2 cellular contexts compared by ENCODE assay signal in the genomic region with DNA sequence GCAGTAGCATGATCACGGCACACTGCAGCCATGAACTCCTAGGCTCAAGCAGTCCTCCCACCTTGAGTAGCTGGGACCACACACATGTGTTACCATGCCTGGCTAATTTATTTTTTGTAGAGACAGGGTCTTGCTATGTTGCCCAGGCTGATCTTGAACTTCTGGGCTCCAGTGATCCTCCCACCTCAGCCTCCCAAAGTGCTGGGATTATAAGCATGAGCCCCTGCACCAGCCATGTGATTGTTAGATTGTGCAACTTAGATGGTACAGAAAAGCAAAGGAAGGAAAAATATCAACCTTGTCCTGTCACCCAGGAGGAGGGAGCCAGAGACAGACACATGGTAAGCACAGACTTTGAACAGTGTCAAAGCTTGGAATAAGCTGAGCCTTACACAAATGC.
TF ChIP-seq lines count a peak whose summit lies in the region.

No MANE protein-coding gene starts in this region.

TF ChIP-seq in WTC11, 78 proteins besides CTCF, POLR2A, EP300 and RAD21 (continued from another document):
- 0 out of 2 replicates have a peak, but pooled peaks have one; percentile 53 for TF ChIP-seq GTF2I (CRISPR knock-in tag; conservative IDR thresholded peaks at IDR 0.05)
TF ChIP-seq in WTC11: peak in this region for 2.

TF ChIP-seq in HepG2, 621 proteins besides CTCF, POLR2A, EP300 and RAD21 (continued from another document and continues in another):
- TF ChIP-seq, protein P1, sequence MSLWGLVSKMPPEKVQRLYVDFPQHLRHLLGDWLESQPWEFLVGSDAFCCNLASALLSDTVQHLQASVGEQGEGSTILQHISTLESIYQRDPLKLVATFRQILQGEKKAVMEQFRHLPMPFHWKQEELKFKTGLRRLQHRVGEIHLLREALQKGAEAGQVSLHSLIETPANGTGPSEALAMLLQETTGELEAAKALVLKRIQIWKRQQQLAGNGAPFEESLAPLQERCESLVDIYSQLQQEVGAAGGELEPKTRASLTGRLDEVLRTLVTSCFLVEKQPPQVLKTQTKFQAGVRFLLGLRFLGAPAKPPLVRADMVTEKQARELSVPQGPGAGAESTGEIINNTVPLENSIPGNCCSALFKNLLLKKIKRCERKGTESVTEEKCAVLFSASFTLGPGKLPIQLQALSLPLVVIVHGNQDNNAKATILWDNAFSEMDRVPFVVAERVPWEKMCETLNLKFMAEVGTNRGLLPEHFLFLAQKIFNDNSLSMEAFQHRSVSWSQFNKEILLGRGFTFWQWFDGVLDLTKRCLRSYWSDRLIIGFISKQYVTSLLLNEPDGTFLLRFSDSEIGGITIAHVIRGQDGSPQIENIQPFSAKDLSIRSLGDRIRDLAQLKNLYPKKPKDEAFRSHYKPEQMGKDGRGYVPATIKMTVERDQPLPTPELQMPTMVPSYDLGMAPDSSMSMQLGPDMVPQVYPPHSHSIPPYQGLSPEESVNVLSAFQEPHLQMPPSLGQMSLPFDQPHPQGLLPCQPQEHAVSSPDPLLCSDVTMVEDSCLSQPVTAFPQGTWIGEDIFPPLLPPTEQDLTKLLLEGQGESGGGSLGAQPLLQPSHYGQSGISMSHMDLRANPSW (CRISPR knock-in tag; IDR thresholded peaks at IDR 0.05; ENCODE audit: borderline replicate concordance): no peak
- TF ChIP-seq, protein P2, sequence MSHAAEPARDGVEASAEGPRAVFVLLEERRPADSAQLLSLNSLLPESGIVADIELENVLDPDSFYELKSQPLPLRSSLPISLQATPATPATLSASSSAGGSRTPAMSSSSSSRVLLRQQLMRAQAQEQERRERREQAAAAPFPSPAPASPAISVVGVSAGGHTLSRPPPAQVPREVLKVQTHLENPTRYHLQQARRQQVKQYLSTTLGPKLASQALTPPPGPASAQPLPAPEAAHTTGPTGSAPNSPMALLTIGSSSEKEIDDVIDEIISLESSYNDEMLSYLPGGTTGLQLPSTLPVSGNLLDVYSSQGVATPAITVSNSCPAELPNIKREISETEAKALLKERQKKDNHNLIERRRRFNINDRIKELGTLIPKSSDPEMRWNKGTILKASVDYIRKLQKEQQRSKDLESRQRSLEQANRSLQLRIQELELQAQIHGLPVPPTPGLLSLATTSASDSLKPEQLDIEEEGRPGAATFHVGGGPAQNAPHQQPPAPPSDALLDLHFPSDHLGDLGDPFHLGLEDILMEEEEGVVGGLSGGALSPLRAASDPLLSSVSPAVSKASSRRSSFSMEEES (CRISPR knock-in tag; IDR thresholded peaks at IDR 0.05): peak; percentile 89
- TF ChIP-seq SALL1 (CRISPR knock-in tag; IDR thresholded peaks at IDR 0.05): peak; percentile 63; the same call in 1 of the 2 replicates
- no peak for TF ChIP-seq JUN (CRISPR knock-in tag; IDR thresholded peaks at IDR 0.05)
- TF ChIP-seq, protein P3, sequence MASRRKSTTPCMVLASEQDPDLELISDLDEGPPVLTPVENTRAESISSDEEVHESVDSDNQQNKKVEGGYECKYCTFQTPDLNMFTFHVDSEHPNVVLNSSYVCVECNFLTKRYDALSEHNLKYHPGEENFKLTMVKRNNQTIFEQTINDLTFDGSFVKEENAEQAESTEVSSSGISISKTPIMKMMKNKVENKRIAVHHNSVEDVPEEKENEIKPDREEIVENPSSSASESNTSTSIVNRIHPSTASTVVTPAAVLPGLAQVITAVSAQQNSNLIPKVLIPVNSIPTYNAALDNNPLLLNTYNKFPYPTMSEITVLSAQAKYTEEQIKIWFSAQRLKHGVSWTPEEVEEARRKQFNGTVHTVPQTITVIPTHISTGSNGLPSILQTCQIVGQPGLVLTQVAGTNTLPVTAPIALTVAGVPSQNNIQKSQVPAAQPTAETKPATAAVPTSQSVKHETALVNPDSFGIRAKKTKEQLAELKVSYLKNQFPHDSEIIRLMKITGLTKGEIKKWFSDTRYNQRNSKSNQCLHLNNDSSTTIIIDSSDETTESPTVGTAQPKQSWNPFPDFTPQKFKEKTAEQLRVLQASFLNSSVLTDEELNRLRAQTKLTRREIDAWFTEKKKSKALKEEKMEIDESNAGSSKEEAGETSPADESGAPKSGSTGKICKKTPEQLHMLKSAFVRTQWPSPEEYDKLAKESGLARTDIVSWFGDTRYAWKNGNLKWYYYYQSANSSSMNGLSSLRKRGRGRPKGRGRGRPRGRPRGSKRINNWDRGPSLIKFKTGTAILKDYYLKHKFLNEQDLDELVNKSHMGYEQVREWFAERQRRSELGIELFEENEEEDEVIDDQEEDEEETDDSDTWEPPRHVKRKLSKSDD (CRISPR knock-in tag; IDR thresholded peaks at IDR 0.05; ENCODE audit: low read depth): no peak
- 0 out of 2 replicates have a peak, but pooled peaks have one; percentile 17 for TF ChIP-seq ZNF644 (CRISPR knock-in tag; IDR thresholded peaks at IDR 0.05; ENCODE audit: low read depth)
- no peak for TF ChIP-seq GATA4 (IDR thresholded peaks at IDR 0.05; ENCODE audit: borderline replicate concordance, low read depth)
- TF ChIP-seq, protein P4, sequence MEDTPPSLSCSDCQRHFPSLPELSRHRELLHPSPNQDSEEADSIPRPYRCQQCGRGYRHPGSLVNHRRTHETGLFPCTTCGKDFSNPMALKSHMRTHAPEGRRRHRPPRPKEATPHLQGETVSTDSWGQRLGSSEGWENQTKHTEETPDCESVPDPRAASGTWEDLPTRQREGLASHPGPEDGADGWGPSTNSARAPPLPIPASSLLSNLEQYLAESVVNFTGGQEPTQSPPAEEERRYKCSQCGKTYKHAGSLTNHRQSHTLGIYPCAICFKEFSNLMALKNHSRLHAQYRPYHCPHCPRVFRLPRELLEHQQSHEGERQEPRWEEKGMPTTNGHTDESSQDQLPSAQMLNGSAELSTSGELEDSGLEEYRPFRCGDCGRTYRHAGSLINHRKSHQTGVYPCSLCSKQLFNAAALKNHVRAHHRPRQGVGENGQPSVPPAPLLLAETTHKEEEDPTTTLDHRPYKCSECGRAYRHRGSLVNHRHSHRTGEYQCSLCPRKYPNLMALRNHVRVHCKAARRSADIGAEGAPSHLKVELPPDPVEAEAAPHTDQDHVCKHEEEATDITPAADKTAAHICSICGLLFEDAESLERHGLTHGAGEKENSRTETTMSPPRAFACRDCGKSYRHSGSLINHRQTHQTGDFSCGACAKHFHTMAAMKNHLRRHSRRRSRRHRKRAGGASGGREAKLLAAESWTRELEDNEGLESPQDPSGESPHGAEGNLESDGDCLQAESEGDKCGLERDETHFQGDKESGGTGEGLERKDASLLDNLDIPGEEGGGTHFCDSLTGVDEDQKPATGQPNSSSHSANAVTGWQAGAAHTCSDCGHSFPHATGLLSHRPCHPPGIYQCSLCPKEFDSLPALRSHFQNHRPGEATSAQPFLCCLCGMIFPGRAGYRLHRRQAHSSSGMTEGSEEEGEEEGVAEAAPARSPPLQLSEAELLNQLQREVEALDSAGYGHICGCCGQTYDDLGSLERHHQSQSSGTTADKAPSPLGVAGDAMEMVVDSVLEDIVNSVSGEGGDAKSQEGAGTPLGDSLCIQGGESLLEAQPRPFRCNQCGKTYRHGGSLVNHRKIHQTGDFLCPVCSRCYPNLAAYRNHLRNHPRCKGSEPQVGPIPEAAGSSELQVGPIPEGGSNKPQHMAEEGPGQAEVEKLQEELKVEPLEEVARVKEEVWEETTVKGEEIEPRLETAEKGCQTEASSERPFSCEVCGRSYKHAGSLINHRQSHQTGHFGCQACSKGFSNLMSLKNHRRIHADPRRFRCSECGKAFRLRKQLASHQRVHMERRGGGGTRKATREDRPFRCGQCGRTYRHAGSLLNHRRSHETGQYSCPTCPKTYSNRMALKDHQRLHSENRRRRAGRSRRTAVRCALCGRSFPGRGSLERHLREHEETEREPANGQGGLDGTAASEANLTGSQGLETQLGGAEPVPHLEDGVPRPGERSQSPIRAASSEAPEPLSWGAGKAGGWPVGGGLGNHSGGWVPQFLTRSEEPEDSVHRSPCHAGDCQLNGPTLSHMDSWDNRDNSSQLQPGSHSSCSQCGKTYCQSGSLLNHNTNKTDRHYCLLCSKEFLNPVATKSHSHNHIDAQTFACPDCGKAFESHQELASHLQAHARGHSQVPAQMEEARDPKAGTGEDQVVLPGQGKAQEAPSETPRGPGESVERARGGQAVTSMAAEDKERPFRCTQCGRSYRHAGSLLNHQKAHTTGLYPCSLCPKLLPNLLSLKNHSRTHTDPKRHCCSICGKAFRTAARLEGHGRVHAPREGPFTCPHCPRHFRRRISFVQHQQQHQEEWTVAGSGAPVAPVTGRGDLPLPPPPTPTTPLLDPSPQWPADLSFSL (CRISPR knock-in tag; IDR thresholded peaks at IDR 0.05): 0 out of 2 replicates have a peak, but pooled peaks have one; percentile 35
- peak; percentile 34; the same call in 1 of the 2 replicates for TF ChIP-seq HOXA3 (CRISPR knock-in tag; IDR thresholded peaks at IDR 0.05)
- TF ChIP-seq SOX6 (IDR thresholded peaks at IDR 0.05): no peak
- TF ChIP-seq SOX6 (CRISPR knock-in tag; IDR thresholded peaks at IDR 0.05): peak; percentile 47
- TF ChIP-seq ZBTB1 (CRISPR knock-in tag; IDR thresholded peaks at IDR 0.05; ENCODE audit: borderline replicate concordance): no peak
- no peak for TF ChIP-seq CENPT (CRISPR knock-in tag; IDR thresholded peaks at IDR 0.05; ENCODE audit: low read depth)
- TF ChIP-seq, protein P5, sequence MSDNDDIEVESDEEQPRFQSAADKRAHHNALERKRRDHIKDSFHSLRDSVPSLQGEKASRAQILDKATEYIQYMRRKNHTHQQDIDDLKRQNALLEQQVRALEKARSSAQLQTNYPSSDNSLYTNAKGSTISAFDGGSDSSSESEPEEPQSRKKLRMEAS (IDR thresholded peaks at IDR 0.05): peak; percentile 72
- TF ChIP-seq, protein P6, sequence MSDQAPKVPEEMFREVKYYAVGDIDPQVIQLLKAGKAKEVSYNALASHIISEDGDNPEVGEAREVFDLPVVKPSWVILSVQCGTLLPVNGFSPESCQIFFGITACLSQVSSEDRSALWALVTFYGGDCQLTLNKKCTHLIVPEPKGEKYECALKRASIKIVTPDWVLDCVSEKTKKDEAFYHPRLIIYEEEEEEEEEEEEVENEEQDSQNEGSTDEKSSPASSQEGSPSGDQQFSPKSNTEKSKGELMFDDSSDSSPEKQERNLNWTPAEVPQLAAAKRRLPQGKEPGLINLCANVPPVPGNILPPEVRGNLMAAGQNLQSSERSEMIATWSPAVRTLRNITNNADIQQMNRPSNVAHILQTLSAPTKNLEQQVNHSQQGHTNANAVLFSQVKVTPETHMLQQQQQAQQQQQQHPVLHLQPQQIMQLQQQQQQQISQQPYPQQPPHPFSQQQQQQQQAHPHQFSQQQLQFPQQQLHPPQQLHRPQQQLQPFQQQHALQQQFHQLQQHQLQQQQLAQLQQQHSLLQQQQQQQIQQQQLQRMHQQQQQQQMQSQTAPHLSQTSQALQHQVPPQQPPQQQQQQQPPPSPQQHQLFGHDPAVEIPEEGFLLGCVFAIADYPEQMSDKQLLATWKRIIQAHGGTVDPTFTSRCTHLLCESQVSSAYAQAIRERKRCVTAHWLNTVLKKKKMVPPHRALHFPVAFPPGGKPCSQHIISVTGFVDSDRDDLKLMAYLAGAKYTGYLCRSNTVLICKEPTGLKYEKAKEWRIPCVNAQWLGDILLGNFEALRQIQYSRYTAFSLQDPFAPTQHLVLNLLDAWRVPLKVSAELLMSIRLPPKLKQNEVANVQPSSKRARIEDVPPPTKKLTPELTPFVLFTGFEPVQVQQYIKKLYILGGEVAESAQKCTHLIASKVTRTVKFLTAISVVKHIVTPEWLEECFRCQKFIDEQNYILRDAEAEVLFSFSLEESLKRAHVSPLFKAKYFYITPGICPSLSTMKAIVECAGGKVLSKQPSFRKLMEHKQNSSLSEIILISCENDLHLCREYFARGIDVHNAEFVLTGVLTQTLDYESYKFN (CRISPR knock-in tag; conservative IDR thresholded peaks at IDR 0.05): 0 out of 2 replicates have a peak, but pooled peaks have one; percentile 27
- TF ChIP-seq, protein P7, sequence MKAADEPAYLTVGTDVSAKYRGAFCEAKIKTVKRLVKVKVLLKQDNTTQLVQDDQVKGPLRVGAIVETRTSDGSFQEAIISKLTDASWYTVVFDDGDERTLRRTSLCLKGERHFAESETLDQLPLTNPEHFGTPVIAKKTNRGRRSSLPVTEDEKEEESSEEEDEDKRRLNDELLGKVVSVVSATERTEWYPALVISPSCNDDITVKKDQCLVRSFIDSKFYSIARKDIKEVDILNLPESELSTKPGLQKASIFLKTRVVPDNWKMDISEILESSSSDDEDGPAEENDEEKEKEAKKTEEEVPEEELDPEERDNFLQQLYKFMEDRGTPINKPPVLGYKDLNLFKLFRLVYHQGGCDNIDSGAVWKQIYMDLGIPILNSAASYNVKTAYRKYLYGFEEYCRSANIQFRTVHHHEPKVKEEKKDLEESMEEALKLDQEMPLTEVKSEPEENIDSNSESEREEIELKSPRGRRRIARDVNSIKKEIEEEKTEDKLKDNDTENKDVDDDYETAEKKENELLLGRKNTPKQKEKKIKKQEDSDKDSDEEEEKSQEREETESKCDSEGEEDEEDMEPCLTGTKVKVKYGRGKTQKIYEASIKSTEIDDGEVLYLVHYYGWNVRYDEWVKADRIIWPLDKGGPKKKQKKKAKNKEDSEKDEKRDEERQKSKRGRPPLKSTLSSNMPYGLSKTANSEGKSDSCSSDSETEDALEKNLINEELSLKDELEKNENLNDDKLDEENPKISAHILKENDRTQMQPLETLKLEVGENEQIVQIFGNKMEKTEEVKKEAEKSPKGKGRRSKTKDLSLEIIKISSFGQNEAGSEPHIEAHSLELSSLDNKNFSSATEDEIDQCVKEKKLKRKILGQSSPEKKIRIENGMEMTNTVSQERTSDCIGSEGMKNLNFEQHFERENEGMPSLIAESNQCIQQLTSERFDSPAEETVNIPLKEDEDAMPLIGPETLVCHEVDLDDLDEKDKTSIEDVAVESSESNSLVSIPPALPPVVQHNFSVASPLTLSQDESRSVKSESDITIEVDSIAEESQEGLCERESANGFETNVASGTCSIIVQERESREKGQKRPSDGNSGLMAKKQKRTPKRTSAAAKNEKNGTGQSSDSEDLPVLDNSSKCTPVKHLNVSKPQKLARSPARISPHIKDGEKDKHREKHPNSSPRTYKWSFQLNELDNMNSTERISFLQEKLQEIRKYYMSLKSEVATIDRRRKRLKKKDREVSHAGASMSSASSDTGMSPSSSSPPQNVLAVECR (CRISPR knock-in tag; IDR thresholded peaks at IDR 0.05; ENCODE audit: borderline replicate concordance): peak; percentile 52; the same call in 1 of the 2 replicates
- no peak for TF ChIP-seq MZF1 (CRISPR knock-in tag; IDR thresholded peaks at IDR 0.05; ENCODE audit: borderline replicate concordance)
- TF ChIP-seq, protein P8, sequence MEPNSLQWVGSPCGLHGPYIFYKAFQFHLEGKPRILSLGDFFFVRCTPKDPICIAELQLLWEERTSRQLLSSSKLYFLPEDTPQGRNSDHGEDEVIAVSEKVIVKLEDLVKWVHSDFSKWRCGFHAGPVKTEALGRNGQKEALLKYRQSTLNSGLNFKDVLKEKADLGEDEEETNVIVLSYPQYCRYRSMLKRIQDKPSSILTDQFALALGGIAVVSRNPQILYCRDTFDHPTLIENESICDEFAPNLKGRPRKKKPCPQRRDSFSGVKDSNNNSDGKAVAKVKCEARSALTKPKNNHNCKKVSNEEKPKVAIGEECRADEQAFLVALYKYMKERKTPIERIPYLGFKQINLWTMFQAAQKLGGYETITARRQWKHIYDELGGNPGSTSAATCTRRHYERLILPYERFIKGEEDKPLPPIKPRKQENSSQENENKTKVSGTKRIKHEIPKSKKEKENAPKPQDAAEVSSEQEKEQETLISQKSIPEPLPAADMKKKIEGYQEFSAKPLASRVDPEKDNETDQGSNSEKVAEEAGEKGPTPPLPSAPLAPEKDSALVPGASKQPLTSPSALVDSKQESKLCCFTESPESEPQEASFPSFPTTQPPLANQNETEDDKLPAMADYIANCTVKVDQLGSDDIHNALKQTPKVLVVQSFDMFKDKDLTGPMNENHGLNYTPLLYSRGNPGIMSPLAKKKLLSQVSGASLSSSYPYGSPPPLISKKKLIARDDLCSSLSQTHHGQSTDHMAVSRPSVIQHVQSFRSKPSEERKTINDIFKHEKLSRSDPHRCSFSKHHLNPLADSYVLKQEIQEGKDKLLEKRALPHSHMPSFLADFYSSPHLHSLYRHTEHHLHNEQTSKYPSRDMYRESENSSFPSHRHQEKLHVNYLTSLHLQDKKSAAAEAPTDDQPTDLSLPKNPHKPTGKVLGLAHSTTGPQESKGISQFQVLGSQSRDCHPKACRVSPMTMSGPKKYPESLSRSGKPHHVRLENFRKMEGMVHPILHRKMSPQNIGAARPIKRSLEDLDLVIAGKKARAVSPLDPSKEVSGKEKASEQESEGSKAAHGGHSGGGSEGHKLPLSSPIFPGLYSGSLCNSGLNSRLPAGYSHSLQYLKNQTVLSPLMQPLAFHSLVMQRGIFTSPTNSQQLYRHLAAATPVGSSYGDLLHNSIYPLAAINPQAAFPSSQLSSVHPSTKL (CRISPR knock-in tag; IDR thresholded peaks at IDR 0.05): peak; percentile 69
